8 cellular contexts compared by ENCODE assay signal in the genomic region with DNA sequence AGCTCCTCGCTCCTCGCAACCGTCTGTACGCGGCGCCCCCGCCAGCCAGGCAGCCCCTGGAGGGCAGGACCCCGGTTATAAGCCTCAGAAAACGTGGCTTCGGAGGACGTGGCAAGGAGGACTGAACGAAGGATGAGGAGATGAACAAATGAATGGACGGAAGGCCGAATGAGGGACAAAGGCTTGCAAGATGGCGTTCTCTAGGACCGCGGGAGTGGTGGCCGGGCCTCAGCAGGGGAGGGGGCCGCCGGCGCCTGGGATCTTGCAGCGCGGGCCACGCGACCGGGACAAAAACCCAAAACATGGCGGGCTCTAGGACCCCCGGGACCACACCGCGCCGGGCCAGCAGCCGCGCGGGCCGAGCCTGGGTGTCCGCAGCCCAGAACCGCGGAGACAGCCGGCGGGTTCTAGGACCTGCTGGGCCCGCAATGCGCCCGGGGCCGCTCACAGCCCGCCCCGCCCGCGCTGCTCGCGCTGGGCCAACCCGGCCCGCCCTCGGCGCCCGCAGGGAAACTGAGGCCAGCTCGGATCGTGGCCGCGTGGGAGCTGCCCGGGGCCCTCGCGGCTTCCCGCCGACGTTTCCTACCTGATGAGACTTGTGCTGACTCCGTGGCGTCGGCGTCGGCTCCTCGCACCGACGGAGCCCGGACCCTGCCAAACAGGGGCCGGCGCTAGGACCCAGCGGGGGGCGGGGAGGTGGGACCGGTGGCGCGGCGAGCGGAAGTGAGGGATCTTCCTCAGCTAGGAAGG. TPM values are rescaled to one million over a fixed set of nuclear protein-coding genes. Genes with fewer than 3 reads are reported as not detected.
DNase-seq lines count a peak whose midpoint lies in the region; ATAC-seq, FAIRE-seq and TF ChIP-seq lines count a peak whose summit lies in the region.

No MANE protein-coding gene starts in this region.

- peak overlapping the region; percentile 78 for H2AFZ ChIP-seq in keratinocyte (ENCODE audit: control insufficient read depth, low read length)

- DNase-seq in AG04450 (ENCODE audit: low read depth, low spot score), result peak; percentile 67
- peak; percentile 80 for DNase-seq in NCI-H2227 treated with DMSO at 0.1 percent for 48 hours (lab: John Stamatoyannopoulos, UW)
- peak; percentile 79 for DNase-seq in activated CD4-positive, CD25-positive, alpha-beta regulatory T cell treated with anti-CD3 and anti-CD28 coated beads, Interleukin-2, amount 50 U/mL, for 16 hours (ENCODE audit: low read depth, low spot score)
- peak; percentile 83 for DNase-seq in central memory CD4-positive, alpha-beta T cell
- DNase-seq in keratinocyte (ENCODE audit: low read depth, low spot score), result no peak
- DNase-seq in stimulated activated CD4-positive, alpha-beta T cell treated with anti-CD3 and anti-CD28 coated beads, Interleukin-12 subunit alpha, Interleukin-12 subunit beta, amount 100 ng/mL, for 4 hours, result peak; percentile 87

- ATAC-seq in GM18873 (IDR thresholded peaks at IDR 0.05; ENCODE audit: low FRiP score, unreplicated experiment) (peak; percentile 46), HG03108 (IDR thresholded peaks at IDR 0.05; ENCODE audit: unreplicated experiment) (peak; percentile 43)

- H3K9ac ChIP-seq in keratinocyte (ENCODE audit: control insufficient read depth, extremely low read depth, insufficient read depth, low read length), result peak overlapping the region; percentile 92

- H3K27ac ChIP-seq in AG04450 (ENCODE audit: low read depth, low read length) (peak overlapping the region; percentile 96), keratinocyte (ENCODE audit: control insufficient read depth, insufficient read depth, low read length) (peak overlapping the region; percentile 84)

- H3K27me3 ChIP-seq in AG04450 (ENCODE audit: control insufficient read depth, insufficient read depth, low read length), result no peaks in the 10 kb centered on the region
- H3K27me3 ChIP-seq in keratinocyte (ENCODE audit: control insufficient read depth, extremely low read depth, insufficient read depth, low read length), result no peaks in the 10 kb centered on the region

- CTCF ChIA-PET in AG04450 (lab: Charles Lee), result interaction anchor here (0.6 to 2.4 kb wide), 3 partner anchors 69 to 120 kb away, joined by 3 to 9 read pairs (median 6); no protein-coding TSS in a partner anchor

- POLR2A ChIA-PET in AG04450 (lab: Yijun Ruan, JAX), result interaction anchor here (0.6 to 2.4 kb wide), 14 partner anchors 8 to 387 kb away, joined by 3 to 21 read pairs (median 6); a partner anchor contains a TSS

- H3K9me1 ChIP-seq in keratinocyte (ENCODE audit: control insufficient read depth, extremely low read depth, insufficient read depth, low read length), result no peaks in the 10 kb centered on the region

- peaks cover 9 to 12% of the 10 kb centered on the region in 2 experiments for H3K36me3 ChIP-seq in keratinocyte (ENCODE audit: control insufficient read depth in 2 of 2, extremely low read depth in 1 of 2, insufficient read depth in 2 of 2, low read length in 2 of 2)

- H3K4me3 ChIP-seq in AG04450 (ENCODE audit: low read depth, low read length) (peak overlapping the region; percentile 99), keratinocyte (ENCODE audit: control insufficient read depth in 2 of 3, extremely low read depth in 1 of 3, insufficient read depth in 2 of 3, low read depth in 1 of 3, low read length in 3 of 3) (peak overlapping the region; percentile 82 to 94 (median 91))

- peaks cover 4% of the 10 kb centered on the region; the same call in 1 of the 2 replicates for H3K9me3 ChIP-seq in AG04450 (ENCODE audit: control insufficient read depth, insufficient read depth, low read length)
- no peaks in the 10 kb centered on the region for H3K9me3 ChIP-seq in keratinocyte (ENCODE audit: control insufficient read depth, low read depth, low read length)

- H3K4me1 ChIP-seq in keratinocyte (ENCODE audit: control insufficient read depth, extremely low read depth, insufficient read depth, low read length), result peaks cover 11% of the 10 kb centered on the region

- no peaks in the 10 kb centered on the region for H4K20me1 ChIP-seq in keratinocyte (ENCODE audit: control insufficient read depth, extremely low read depth, insufficient read depth, low read length)

- dilution Hi-C loops in keratinocyte (cut with MboI; ENCODE audit: extremely low pct_ligation_motif_present, low sequenced_read_pairs), result no loop called here

- TF ChIP-seq CTCF in AG04450 (IDR thresholded peaks at IDR 0.05; ENCODE audit: low read depth, low read length), result no peak
- no peak for TF ChIP-seq CTCF in keratinocyte (optimal IDR thresholded peaks at IDR 0.05 in 1 of 3, IDR thresholded peaks at IDR 0.05 in 1 of 3, conservative IDR thresholded peaks at IDR 0.05 in 1 of 3; ENCODE audit: extremely low read depth in 1 of 3, insufficient read depth in 2 of 3, low read length in 3 of 3)

- peaks cover 73% of the 10 kb centered on the region for H3K79me2 ChIP-seq in keratinocyte (ENCODE audit: control insufficient read depth, insufficient read depth, low read length)

- peak overlapping the region; percentile 81 for H3K4me2 ChIP-seq in keratinocyte (ENCODE audit: control insufficient read depth, extremely low read depth, insufficient read depth, low read depth, low read length)

- FAIRE-seq in keratinocyte (lab: Jason Lieb, UNC), result no peak

RNA-seq across cellular contexts. Expression of a gene that starts 0.8 kb away (rescaled TPM):
- 5.9 and 8.6 TPM in 2 replicates for polyA plus RNA-seq in AG04450 (2011; rRNA removed)
- 6.0 and 8.0 TPM in 2 replicates for polyA minus RNA-seq in AG04450 (2011; rRNA and poly(A)+ RNA removed)
- polyA plus RNA-seq in keratinocyte, result 5.5 to 9.4 TPM (median 8.3 TPM) in 3 replicates
- polyA plus RNA-seq in keratinocyte (2011; ENCODE audit: low read depth), result 3.1 TPM
- 5.9 and 11.3 TPM in 2 replicates for polyA plus RNA-seq in keratinocyte (2011; cell fraction: cytosol; rRNA removed)
- 7.9 and 12.8 TPM in 2 replicates for polyA plus RNA-seq in keratinocyte (2011; cell fraction: nucleus; rRNA removed)
- polyA plus RNA-seq in keratinocyte (2012; ENCODE audit: low replicate concordance), result 4.5 and 12.3 TPM in 2 replicates
- polyA minus RNA-seq in keratinocyte, result 5.4 to 9.5 TPM (median 5.5 TPM) in 3 replicates
- 20.7 TPM for polyA minus RNA-seq in keratinocyte (2011; cell fraction: cytosol; rRNA and poly(A)+ RNA removed)
- 12.0 and 13.3 TPM in 2 replicates for polyA minus RNA-seq in keratinocyte (2011; cell fraction: nucleus; rRNA and poly(A)+ RNA removed)

RNA-seq across cellular contexts. Expression of a gene that starts 1.0 kb away (rescaled TPM):
- polyA plus RNA-seq in AG04450 (2011; rRNA removed), result 2.4 and 4.5 TPM in 2 replicates
- polyA minus RNA-seq in AG04450 (2011; rRNA and poly(A)+ RNA removed), result 5.6 and 17.0 TPM in 2 replicates
- 2.5 to 4.3 TPM (median 2.7 TPM) in 3 replicates for polyA plus RNA-seq in keratinocyte
- polyA plus RNA-seq in keratinocyte (2011; ENCODE audit: low read depth), result 2.2 TPM
- 1.6 and 2.7 TPM in 2 replicates for polyA plus RNA-seq in keratinocyte (2011; cell fraction: cytosol; rRNA removed)
- 10.6 and 15.0 TPM in 2 replicates for polyA plus RNA-seq in keratinocyte (2011; cell fraction: nucleus; rRNA removed)
- 4.9 and 5.4 TPM in 2 replicates for polyA plus RNA-seq in keratinocyte (2012; ENCODE audit: low replicate concordance)
- 5.8 to 38.2 TPM (median 8.7 TPM) in 3 replicates for polyA minus RNA-seq in keratinocyte
- polyA minus RNA-seq in keratinocyte (2011; cell fraction: cytosol; rRNA and poly(A)+ RNA removed), result 6.5 TPM
- 16.4 and 18.3 TPM in 2 replicates for polyA minus RNA-seq in keratinocyte (2011; cell fraction: nucleus; rRNA and poly(A)+ RNA removed)

RNA-seq across cellular contexts. Expression of a gene that starts 15.5 kb away (rescaled TPM):
- polyA plus RNA-seq in AG04450 (2011; rRNA removed), result 0.67 and 0.79 TPM in 2 replicates
- 0.51 and 1.3 TPM in 2 replicates for polyA minus RNA-seq in AG04450 (2011; rRNA and poly(A)+ RNA removed)
- polyA plus RNA-seq in keratinocyte, result 0.50 to 1.2 TPM (median 0.97 TPM) in 3 replicates
- 0.15 TPM for polyA plus RNA-seq in keratinocyte (2011; ENCODE audit: low read depth)
- polyA plus RNA-seq in keratinocyte (2011; cell fraction: cytosol; rRNA removed), result 0.06 and 0.30 TPM in 2 replicates
- 6.4 and 8.1 TPM in 2 replicates for polyA plus RNA-seq in keratinocyte (2011; cell fraction: nucleus; rRNA removed)
- polyA plus RNA-seq in keratinocyte (2012; ENCODE audit: low replicate concordance), result 0.29 and 0.71 TPM in 2 replicates
- 0.90 to 1.2 TPM (median 0.92 TPM) in 3 replicates for polyA minus RNA-seq in keratinocyte
- not detected for polyA minus RNA-seq in keratinocyte (2011; cell fraction: cytosol; rRNA and poly(A)+ RNA removed)
- 0.95 and 1.2 TPM in 2 replicates for polyA minus RNA-seq in keratinocyte (2011; cell fraction: nucleus; rRNA and poly(A)+ RNA removed)

RNA-seq across cellular contexts. Expression of a gene that starts 21.3 kb away (rescaled TPM):
- 210 and 272 TPM in 2 replicates for polyA plus RNA-seq in AG04450 (2011; rRNA removed)
- polyA minus RNA-seq in AG04450 (2011; rRNA and poly(A)+ RNA removed), result 118 and 162 TPM in 2 replicates
- polyA plus RNA-seq in keratinocyte, result 73.6 to 118 TPM (median 96.1 TPM) in 3 replicates
- polyA plus RNA-seq in keratinocyte (2011; ENCODE audit: low read depth), result 4.4 TPM
- 92.3 and 99.5 TPM in 2 replicates for polyA plus RNA-seq in keratinocyte (2011; cell fraction: cytosol; rRNA removed)
- polyA plus RNA-seq in keratinocyte (2011; cell fraction: nucleus; rRNA removed), result 65.3 and 73.1 TPM in 2 replicates
- 66.2 and 66.8 TPM in 2 replicates for polyA plus RNA-seq in keratinocyte (2012; ENCODE audit: low replicate concordance)
- polyA minus RNA-seq in keratinocyte, result 70.2 to 111 TPM (median 76.4 TPM) in 3 replicates
- 56.4 TPM for polyA minus RNA-seq in keratinocyte (2011; cell fraction: cytosol; rRNA and poly(A)+ RNA removed)
- 16.5 and 21.4 TPM in 2 replicates for polyA minus RNA-seq in keratinocyte (2011; cell fraction: nucleus; rRNA and poly(A)+ RNA removed)

RNA-seq across cellular contexts. Expression of a gene that starts 34.9 kb away (rescaled TPM):
- polyA plus RNA-seq in AG04450 (2011; rRNA removed), result 31.6 and 42.3 TPM in 2 replicates
- 33.0 and 40.9 TPM in 2 replicates for polyA minus RNA-seq in AG04450 (2011; rRNA and poly(A)+ RNA removed)
- polyA plus RNA-seq in keratinocyte, result 17.2 to 35.7 TPM (median 19.9 TPM) in 3 replicates
- polyA plus RNA-seq in keratinocyte (2011; ENCODE audit: low read depth), result 6.6 TPM
- 20.0 and 36.7 TPM in 2 replicates for polyA plus RNA-seq in keratinocyte (2011; cell fraction: cytosol; rRNA removed)
- 16.4 and 20.7 TPM in 2 replicates for polyA plus RNA-seq in keratinocyte (2011; cell fraction: nucleus; rRNA removed)
- polyA plus RNA-seq in keratinocyte (2012; ENCODE audit: low replicate concordance), result 30.4 and 38.5 TPM in 2 replicates
- 15.3 to 56.4 TPM (median 16.2 TPM) in 3 replicates for polyA minus RNA-seq in keratinocyte
- polyA minus RNA-seq in keratinocyte (2011; cell fraction: cytosol; rRNA and poly(A)+ RNA removed), result 32.4 TPM
- polyA minus RNA-seq in keratinocyte (2011; cell fraction: nucleus; rRNA and poly(A)+ RNA removed), result 7.4 and 9.0 TPM in 2 replicates
